In the genomic region with DNA sequence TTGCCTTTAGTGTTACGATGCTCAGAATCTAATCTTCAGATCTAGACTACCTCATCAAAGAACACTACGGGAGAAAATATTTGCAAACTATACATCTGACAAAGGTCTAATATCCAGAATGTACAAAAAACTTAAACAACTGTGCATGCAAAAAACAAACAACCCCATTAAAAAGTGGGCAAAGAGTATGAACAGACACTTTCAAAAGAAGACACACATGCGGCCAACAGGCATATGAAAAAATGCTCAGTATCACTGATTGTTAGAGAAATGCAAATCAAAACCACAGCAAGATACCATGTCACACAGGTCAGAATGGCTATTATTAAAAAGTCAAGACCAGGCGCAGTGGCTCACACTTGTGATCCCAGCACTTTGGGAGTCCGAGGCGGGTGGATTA, we compare ENCODE assay signal across 8 cellular contexts.
"Had no signal": no experiment of that assay in that cellular context is flagged by ENCODE, and none has a peak within 500 bp of the region (broad histone marks: within the 10 kb centered on the region; RNA-seq: fewer than 3 reads in every experiment).

No MANE protein-coding gene starts in this region.

- H3K4me3 ChIP-seq: K562 had no signal

- H3K27me3 Mint-ChIP-seq: IgD-negative memory B cell had no signal

- DNase-seq: IMR-90, KBM-7, KG1 had no signal

- H3K4me2 ChIP-seq: KMS-11 had no signal

- H3K27ac ChIP-seq: HL-60, KMS-11 had no signal

- FAIRE-seq: HTR-8/SVneo, K562 had no signal

- H3K9me3 Mint-ChIP-seq: IgD-negative memory B cell had no signal

- ATAC-seq: K562 had no signal

- H3K9ac ChIP-seq: KMS-11 had no signal

- H3K4me3 Mint-ChIP-seq: IgD-negative memory B cell had no signal
